Comparison of ENCODE assay signal across 8 cellular contexts in genomic region chr6:30742316-30743098, GRCh38. TPM values are rescaled to one million over a fixed set of nuclear protein-coding genes. Genes with fewer than 3 reads are reported as not detected.
DNase-seq lines count a peak whose midpoint lies in the region; ATAC-seq lines count a peak whose summit lies in the region.

TSS of gene FLOT1 (minus strand) at chr6:30742687. CDS start at chr6:30742189, 498 bp downstream.

- DNase-seq in COLO668 (lab: John Stamatoyannopoulos, UW; ENCODE audit: unreplicated experiment) (peak; percentile 93), OCI-M1 (lab: John Stamatoyannopoulos, UW) (peak; percentile 98), activated T-cell treated with anti-CD3 and anti-CD28 coated beads for 24 hours (ENCODE audit: low read depth) (peak; percentile 92), epidermal melanocyte (ENCODE audit: insufficient read length, low spot score) (peak; percentile 88)
- peak; percentile 97 to 98 for DNase-seq in stimulated activated CD8-positive, alpha-beta memory T cell treated with anti-CD3 and anti-CD28 coated beads, Interleukin-2, amount 100 ng/mL, for 48 hours (ENCODE audit: low read depth in 2 of 2)

- H3K27ac ChIP-seq in HUES6 (ENCODE audit: low read depth, low read length), result peak within 1 kb of the TSS; percentile 62; the same call in 1 of the 2 replicates

- H3K4me1 ChIP-seq in HUES6 (ENCODE audit: control insufficient read depth, insufficient read depth, low read length) (peaks cover 15% of the 10 kb centered on the region; the same call in 1 of the 2 replicates), mononuclear cell (ENCODE audit: insufficient read depth, low read length) (peaks cover 47% of the 10 kb centered on the region)

- H3K9me3 ChIP-seq in HUES6 (ENCODE audit: control insufficient read depth, insufficient read depth, low read depth, low read length) (no peaks in the 10 kb centered on the region), mononuclear cell (ENCODE audit: low read depth, low read length) (no peaks in the 10 kb centered on the region)

- H3K4me3 ChIP-seq in HUES6 (ENCODE audit: low read depth, low read length) (peak within 1 kb of the TSS; percentile 97), mononuclear cell (ENCODE audit: low read length) (peak within 1 kb of the TSS; percentile 76)

- peak; percentile 65 for ATAC-seq in GM21360 (IDR thresholded peaks at IDR 0.05; ENCODE audit: unreplicated experiment)

- no peaks in the 10 kb centered on the region for H3K27me3 ChIP-seq in HUES6 (ENCODE audit: control insufficient read depth, insufficient read depth, low read length)
- no peaks in the 10 kb centered on the region for H3K27me3 ChIP-seq in mononuclear cell (ENCODE audit: insufficient read depth, low read length)

- peak within 1 kb of the TSS; percentile 99 for H3K9ac ChIP-seq in HUES6 (ENCODE audit: low read length)

- H3K36me3 ChIP-seq in HUES6 (ENCODE audit: control insufficient read depth, insufficient read depth, low read length), result peaks cover 47% of the 10 kb centered on the region

RNA-seq across cellular contexts. Expression of gene FLOT1, which starts in this region (rescaled TPM):
- 68.1 TPM for total RNA-seq in mononuclear cell

Comparison
In these comparisons a context has a peak if more than half of its experiments do, and no peak if none do; other contexts are left out.
1. Peak in every context shown above with its lines: DNase-seq, ATAC-seq, H3K4me3 ChIP-seq and H3K27ac ChIP-seq.